Comparison of ENCODE assay signal across 3 cellular contexts in the genomic region with DNA sequence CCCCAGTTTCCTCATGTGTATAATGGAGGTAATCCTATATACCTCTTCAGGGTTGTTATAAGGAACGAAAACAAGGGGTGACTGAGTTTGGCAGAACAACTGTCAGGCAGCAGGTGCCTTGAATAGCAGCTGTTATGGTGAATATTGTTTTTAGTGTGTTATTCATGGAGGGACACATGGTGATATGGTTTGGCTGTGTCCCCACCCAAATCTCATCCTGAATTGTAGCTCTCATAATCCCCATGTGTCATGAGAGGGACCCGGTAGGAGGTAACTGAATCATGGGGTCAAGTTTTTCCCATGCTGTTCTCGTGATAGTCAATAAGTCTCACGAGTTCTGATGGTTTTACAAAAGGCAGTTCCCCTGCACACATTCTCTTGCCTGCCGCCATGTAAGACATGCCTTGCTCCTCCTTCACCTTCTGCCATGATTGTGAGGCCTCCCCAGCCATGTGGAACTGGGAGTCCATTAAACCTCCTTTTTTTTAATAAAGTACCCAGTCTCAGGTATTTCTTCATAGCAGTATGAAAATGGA.
TF ChIP-seq lines count a peak whose summit lies in the region.

No MANE protein-coding gene starts in this region.

TF ChIP-seq in A549, 52 proteins besides CTCF, POLR2A, EP300 and RAD21:
- peak; percentile 72 for TF ChIP-seq ZFP36 (IDR thresholded peaks at IDR 0.05; ENCODE audit: borderline replicate concordance, partially characterized antibody)
- TF ChIP-seq MAZ (IDR thresholded peaks at IDR 0.05; ENCODE audit: borderline replicate concordance, low read depth, low read length), result no peak
- no peak for TF ChIP-seq RCOR1 (IDR thresholded peaks at IDR 0.05; ENCODE audit: low read depth, low read length)
- TF ChIP-seq, protein P1, sequence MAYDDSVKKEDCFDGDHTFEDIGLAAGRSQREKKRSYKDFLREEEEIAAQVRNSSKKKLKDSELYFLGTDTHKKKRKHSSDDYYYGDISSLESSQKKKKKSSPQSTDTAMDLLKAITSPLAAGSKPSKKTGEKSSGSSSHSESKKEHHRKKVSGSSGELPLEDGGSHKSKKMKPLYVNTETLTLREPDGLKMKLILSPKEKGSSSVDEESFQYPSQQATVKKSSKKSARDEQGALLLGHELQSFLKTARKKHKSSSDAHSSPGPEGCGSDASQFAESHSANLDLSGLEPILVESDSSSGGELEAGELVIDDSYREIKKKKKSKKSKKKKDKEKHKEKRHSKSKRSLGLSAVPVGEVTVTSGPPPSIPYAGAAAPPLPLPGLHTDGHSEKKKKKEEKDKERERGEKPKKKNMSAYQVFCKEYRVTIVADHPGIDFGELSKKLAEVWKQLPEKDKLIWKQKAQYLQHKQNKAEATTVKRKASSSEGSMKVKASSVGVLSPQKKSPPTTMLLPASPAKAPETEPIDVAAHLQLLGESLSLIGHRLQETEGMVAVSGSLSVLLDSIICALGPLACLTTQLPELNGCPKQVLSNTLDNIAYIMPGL (CRISPR knock-in tag; IDR thresholded peaks at IDR 0.05; ENCODE audit: borderline replicate concordance), result no peak
- TF ChIP-seq FOXS1 (CRISPR knock-in tag; IDR thresholded peaks at IDR 0.05), result no peak
- peak; percentile 34; the same call in 1 of the 2 replicates for TF ChIP-seq RARB (CRISPR knock-in tag; IDR thresholded peaks at IDR 0.05)

TF ChIP-seq in IMR-90, 13 proteins besides CTCF, POLR2A, EP300 and RAD21:
- TF ChIP-seq SMC3 (IDR thresholded peaks at IDR 0.05; ENCODE audit: low read depth, low read length) (no peak), RFX5 (IDR thresholded peaks at IDR 0.05; ENCODE audit: low read depth, low read length) (no peak), MXI1 (IDR thresholded peaks at IDR 0.05; ENCODE audit: borderline replicate concordance, low read depth, low read length) (no peak), BHLHE40 (IDR thresholded peaks at IDR 0.05; ENCODE audit: low read depth, low read length) (no peak), FOS (IDR thresholded peaks at IDR 0.05; ENCODE audit: low read depth, low read length) (no peak), NFE2L2 (IDR thresholded peaks at IDR 0.05; ENCODE audit: low read depth, low read length) (no peak), MAZ (IDR thresholded peaks at IDR 0.05; ENCODE audit: borderline replicate concordance, low read depth, low read length) (no peak), CEBPB (IDR thresholded peaks at IDR 0.05; ENCODE audit: low read depth, low read length) (no peak), RCOR1 (IDR thresholded peaks at IDR 0.05; ENCODE audit: insufficient replicate concordance, low read length) (no peak)
- TF ChIP-seq, protein P2, sequence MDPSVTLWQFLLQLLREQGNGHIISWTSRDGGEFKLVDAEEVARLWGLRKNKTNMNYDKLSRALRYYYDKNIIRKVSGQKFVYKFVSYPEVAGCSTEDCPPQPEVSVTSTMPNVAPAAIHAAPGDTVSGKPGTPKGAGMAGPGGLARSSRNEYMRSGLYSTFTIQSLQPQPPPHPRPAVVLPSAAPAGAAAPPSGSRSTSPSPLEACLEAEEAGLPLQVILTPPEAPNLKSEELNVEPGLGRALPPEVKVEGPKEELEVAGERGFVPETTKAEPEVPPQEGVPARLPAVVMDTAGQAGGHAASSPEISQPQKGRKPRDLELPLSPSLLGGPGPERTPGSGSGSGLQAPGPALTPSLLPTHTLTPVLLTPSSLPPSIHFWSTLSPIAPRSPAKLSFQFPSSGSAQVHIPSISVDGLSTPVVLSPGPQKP (IDR thresholded peaks at IDR 0.05; ENCODE audit: borderline replicate concordance, low read depth, low read length), result no peak

TF ChIP-seq in SK-N-SH treated with all-trans-retinoic acid at 6 μM for 48 hours, 23 proteins besides CTCF, POLR2A, EP300 and RAD21:
- TF ChIP-seq ESRRG (CRISPR knock-in tag; IDR thresholded peaks at IDR 0.05), result no peak
- TF ChIP-seq ZNF70 (CRISPR knock-in tag; IDR thresholded peaks at IDR 0.05), result no peak
- TF ChIP-seq, protein P3, sequence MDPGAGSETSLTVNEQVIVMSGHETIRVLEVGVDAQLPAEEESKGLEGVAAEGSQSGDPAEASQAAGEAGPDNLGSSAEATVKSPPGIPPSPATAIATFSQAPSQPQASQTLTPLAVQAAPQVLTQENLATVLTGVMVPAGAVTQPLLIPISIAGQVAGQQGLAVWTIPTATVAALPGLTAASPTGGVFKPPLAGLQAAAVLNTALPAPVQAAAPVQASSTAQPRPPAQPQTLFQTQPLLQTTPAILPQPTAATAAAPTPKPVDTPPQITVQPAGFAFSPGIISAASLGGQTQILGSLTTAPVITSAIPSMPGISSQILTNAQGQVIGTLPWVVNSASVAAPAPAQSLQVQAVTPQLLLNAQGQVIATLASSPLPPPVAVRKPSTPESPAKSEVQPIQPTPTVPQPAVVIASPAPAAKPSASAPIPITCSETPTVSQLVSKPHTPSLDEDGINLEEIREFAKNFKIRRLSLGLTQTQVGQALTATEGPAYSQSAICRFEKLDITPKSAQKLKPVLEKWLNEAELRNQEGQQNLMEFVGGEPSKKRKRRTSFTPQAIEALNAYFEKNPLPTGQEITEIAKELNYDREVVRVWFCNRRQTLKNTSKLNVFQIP (CRISPR knock-in tag; IDR thresholded peaks at IDR 0.05; ENCODE audit: borderline replicate concordance, low read depth), result no peak
- peak; percentile 38; the same call in 1 of the 2 replicates for TF ChIP-seq ZFP3 (CRISPR knock-in tag; IDR thresholded peaks at IDR 0.05)
